In genomic region chr11:6498544-6498943, GRCh38 we compare ENCODE assay signal across 16 cellular contexts. TPM values are rescaled to one million over a fixed set of nuclear protein-coding genes. Genes with fewer than 3 reads are reported as not detected.
DNase-seq lines count a peak whose midpoint lies in the region; ATAC-seq and TF ChIP-seq lines count a peak whose summit lies in the region.
"Had no signal": no experiment of that assay in that cellular context is flagged by ENCODE, and none has a peak within 500 bp of the region (broad histone marks: within the 10 kb centered on the region; RNA-seq: fewer than 3 reads in every experiment).

No MANE protein-coding gene starts in this region.

- 95 to 98% methylated on average over 5 of the region's 5 CpGs for WGBS in GM23248 (ENCODE audit: low coverage in 1 of 2, low lambda C conversion rate in 2 of 2, missing lambda C conversion rate in 2 of 2), 2 experiments
- 92 to 95% methylated on average over 5 of the region's 5 CpGs for WGBS in sigmoid colon, 2 donors

- no peak for TF ChIP-seq EP300 in sigmoid colon (IDR thresholded peaks at IDR 0.05)

- H3K9me3 Mint-ChIP-seq in brain (no peaks in the 10 kb centered on the region), nephron progenitor cell (no peaks in the 10 kb centered on the region)
- H3K9me3 Mint-ChIP-seq in activated T-helper 2 cell treated with anti-CD3 and anti-CD28 coated beads, Interferon-gamma antibody, Interleukin-2, Interleukin-4, amounts not matched to agents 10 μg/mL and 5 μg/mL and 100 μg/mL, durations not matched to agents 14 hours and 24 hours and 36 hours = no peaks in the 10 kb centered on the region
- H3K9me3 Mint-ChIP-seq: CD8-positive, alpha-beta T cell; H9 had no signal

- H3K79me2 ChIP-seq in GM23248 (ENCODE audit: insufficient read depth) = no peaks in the 10 kb centered on the region

- H3K36me3 ChIP-seq in GM23248 (ENCODE audit: low read depth) (no peaks in the 10 kb centered on the region), sigmoid colon (peaks cover 0 to 25% (median 0%) of the 10 kb centered on the region in 4 donors)

- intact Hi-C loops in sigmoid colon (cut with DNase I) = no loop called here
- intact Hi-C loops in activated T-helper 2 cell treated with anti-CD3 and anti-CD28 coated beads, Interferon-gamma antibody, Interleukin-2, Interleukin-4, amounts not matched to agents 10 μg/mL and 5 μg/mL and 100 μg/mL, durations not matched to agents 14 hours and 24 hours and 36 hours (cut with micrococcal nuclease) = no loop called here

- TF ChIP-seq POLR2A in sigmoid colon (IDR thresholded peaks at IDR 0.05) = no peak

- H3K36me3 Mint-ChIP-seq in brain = peaks cover 20% of the 10 kb centered on the region
- peaks cover 27% of the 10 kb centered on the region for H3K36me3 Mint-ChIP-seq in nephron progenitor cell (ENCODE audit: low read depth)
- H3K36me3 Mint-ChIP-seq in activated T-helper 2 cell treated with anti-CD3 and anti-CD28 coated beads, Interferon-gamma antibody, Interleukin-2, Interleukin-4, amounts not matched to agents 10 μg/mL and 5 μg/mL and 100 μg/mL, durations not matched to agents 14 hours and 24 hours and 36 hours (ENCODE audit: low read depth) = peaks cover 50% of the 10 kb centered on the region

- no peaks in the 10 kb centered on the region for H3K9me2 ChIP-seq in GM23248 (ENCODE audit: insufficient read depth)

- H3K27me3 Mint-ChIP-seq in brain (no peaks in the 10 kb centered on the region), nephron progenitor cell (ENCODE audit: low read depth, poor library complexity) (no peaks in the 10 kb centered on the region)
- no peaks in the 10 kb centered on the region for H3K27me3 Mint-ChIP-seq in activated T-helper 2 cell treated with anti-CD3 and anti-CD28 coated beads, Interferon-gamma antibody, Interleukin-2, Interleukin-4, amounts not matched to agents 10 μg/mL and 5 μg/mL and 100 μg/mL, durations not matched to agents 14 hours and 24 hours and 36 hours (ENCODE audit: low read depth)
- H3K27me3 Mint-ChIP-seq: B cell had no signal

- in situ Hi-C loops in GM23248 (cut with MboI) = no loop called here

- no peaks in the 10 kb centered on the region for H3K27me3 ChIP-seq in GM23248 (replicated peaks; ENCODE audit: insufficient read depth)
- H3K27me3 ChIP-seq in sigmoid colon = no peaks in the 10 kb centered on the region
- H3K27me3 ChIP-seq: BLaER1 treated with 17β-estradiol and CSF1 and Interleukin-3, amounts not matched to agents 10 nM and 100 nM had no signal

- no peak overlapping the region for H3K4me3 Mint-ChIP-seq in brain
- no peak overlapping the region for H3K4me3 Mint-ChIP-seq in nephron progenitor cell
- no peak overlapping the region for H3K4me3 Mint-ChIP-seq in activated T-helper 2 cell treated with anti-CD3 and anti-CD28 coated beads, Interferon-gamma antibody, Interleukin-2, Interleukin-4, amounts not matched to agents 10 μg/mL and 5 μg/mL and 100 μg/mL, durations not matched to agents 14 hours and 24 hours and 36 hours (ENCODE audit: low read depth)
- H3K4me3 Mint-ChIP-seq: B cell; CD8-positive, alpha-beta T cell; H9 had no signal

- TF ChIP-seq CTCF in brain (conservative IDR thresholded peaks at IDR 0.05) (no peak), nephron progenitor cell (IDR thresholded peaks at IDR 0.05) (no peak), sigmoid colon (IDR thresholded peaks at IDR 0.05) (no peak)

- H3K27ac ChIP-seq in GM23248 (peak overlapping the region; percentile 23; the same call in 1 of the 2 replicates), sigmoid colon (peak overlapping the region in 3 of 4 donors; percentile 71 to 76 (median 76))
- H3K27ac ChIP-seq: BLaER1 treated with 17β-estradiol and CSF1 and Interleukin-3, amounts not matched to agents 10 nM and 100 nM had no signal

- ATAC-seq in HG03175 (IDR thresholded peaks at IDR 0.05; ENCODE audit: unreplicated experiment) = no peak
- ATAC-seq: CD8-positive, alpha-beta T cell had no signal

- H3F3A ChIP-seq in GM23248 (ENCODE audit: insufficient read depth) = peaks cover 23% of the 10 kb centered on the region

- H3K4me1 Mint-ChIP-seq in brain = no peaks in the 10 kb centered on the region
- H3K4me1 Mint-ChIP-seq in nephron progenitor cell = peaks cover 5% of the 10 kb centered on the region
- peaks cover 3% of the 10 kb centered on the region for H3K4me1 Mint-ChIP-seq in activated T-helper 2 cell treated with anti-CD3 and anti-CD28 coated beads, Interferon-gamma antibody, Interleukin-2, Interleukin-4, amounts not matched to agents 10 μg/mL and 5 μg/mL and 100 μg/mL, durations not matched to agents 14 hours and 24 hours and 36 hours (ENCODE audit: low read depth)
- H3K4me1 Mint-ChIP-seq: B cell had no signal

- H3K4me2 ChIP-seq in GM23248 (ENCODE audit: unreplicated experiment) = no peak overlapping the region
- H3K4me2 ChIP-seq: BLaER1 treated with 17β-estradiol and CSF1 and Interleukin-3, amounts not matched to agents 10 nM and 100 nM had no signal

- H3K4me1 ChIP-seq in GM23248 (ENCODE audit: insufficient read depth) = peaks cover 18% of the 10 kb centered on the region
- H3K4me1 ChIP-seq in sigmoid colon = peaks cover 0 to 28% (median 23%) of the 10 kb centered on the region in 4 donors
- H3K4me1 ChIP-seq: BLaER1 treated with 17β-estradiol and CSF1 and Interleukin-3, amounts not matched to agents 10 nM and 100 nM had no signal

- H3K4me3 ChIP-seq in GM23248 = no peak overlapping the region
- no peak overlapping the region for H3K4me3 ChIP-seq in sigmoid colon
- H3K4me3 ChIP-seq: BLaER1 treated with 17β-estradiol and CSF1 and Interleukin-3, amounts not matched to agents 10 nM and 100 nM had no signal

- H4K20me1 ChIP-seq in GM23248 (ENCODE audit: insufficient read depth) = no peaks in the 10 kb centered on the region

- no peak overlapping the region for H2AFZ ChIP-seq in GM23248

- H3K9me3 ChIP-seq in GM23248 (ENCODE audit: low read depth) (no peaks in the 10 kb centered on the region), sigmoid colon (no peaks in the 10 kb centered on the region)
- H3K9me3 ChIP-seq: BLaER1 treated with 17β-estradiol and CSF1 and Interleukin-3, amounts not matched to agents 10 nM and 100 nM had no signal

- no peak overlapping the region for H3K9ac ChIP-seq in GM23248
- H3K9ac ChIP-seq: BLaER1 treated with 17β-estradiol and CSF1 and Interleukin-3, amounts not matched to agents 10 nM and 100 nM had no signal

- H3K27ac Mint-ChIP-seq in brain (peak overlapping the region in 3 of 5 experiments; percentile 15 to 57 (median 52)), nephron progenitor cell (peak overlapping the region; percentile 70)
- H3K27ac Mint-ChIP-seq in activated T-helper 2 cell treated with anti-CD3 and anti-CD28 coated beads, Interferon-gamma antibody, Interleukin-2, Interleukin-4, amounts not matched to agents 10 μg/mL and 5 μg/mL and 100 μg/mL, durations not matched to agents 14 hours and 24 hours and 36 hours = no peak overlapping the region
- H3K27ac Mint-ChIP-seq: B cell; CD8-positive, alpha-beta T cell; H9 had no signal

- DNase-seq in GM23248 (no peak), nephron progenitor cell (no peak), sigmoid colon (no peak), anterior cingulate cortex (lab: John Stamatoyannopoulos, UW) (no peak), activated gamma-delta T cell treated with Interleukin-2 at 50 U/mL for 16 hours (no peak)
- DNase-seq in activated T-helper 2 cell treated with anti-CD3 and anti-CD28 coated beads, Interferon-gamma antibody, Interleukin-2, Interleukin-4, amounts not matched to agents 10 μg/mL and 5 μg/mL and 100 μg/mL, durations not matched to agents 14 hours and 24 hours and 36 hours (ENCODE audit: low spot score) = no peak
- DNase-seq: Calu3; CD8-positive, alpha-beta T cell; DMS79 treated with DMSO at 0.1 percent for 48 hours; GF-D8; GOT3; H9 had no signal

RNA-seq across cellular contexts. Expression of gene DNHD1, which starts 1.5 kb away (rescaled TPM):
- 2.2 and 4.6 TPM in 2 replicates for total RNA-seq in GM23248 (2014; rRNA removed; shearing (Covaris generic))
- polyA plus RNA-seq in GM23248 (2016; fragmentation: Nextera tagmentation; extraction: Ambion mirVana) (1.1 and 1.2 TPM in 2 replicates), brain (ENCODE audit: insufficient read depth, low read depth, low replicate concordance) (2.5 TPM), sigmoid colon (10 to 100 TPM in 1 of 3 donors, 1 to 10 TPM in 2; 1.4 to 11.1 (median 3.6) TPM)
- 10 to 100 TPM; 12.5 to 29.9 (median 15.7) TPM for total RNA-seq in sigmoid colon
- total RNA-seq in activated T-helper 2 cell treated with anti-CD3 and anti-CD28 coated beads, Interferon-gamma antibody, Interleukin-2, Interleukin-4, amounts not matched to agents 10 μg/mL and 5 μg/mL and 100 μg/mL, durations not matched to agents 14 hours and 24 hours and 36 hours = 27.5 and 28.8 TPM in 2 replicates

RNA-seq across cellular contexts. Expression of gene TIMM10B, which starts 17.2 kb away (rescaled TPM):
- total RNA-seq in GM23248 (2014; rRNA removed; shearing (Covaris generic)) = 31.7 and 43.8 TPM in 2 replicates
- polyA plus RNA-seq in GM23248 (2016; fragmentation: Nextera tagmentation; extraction: Ambion mirVana) (35.0 and 35.4 TPM in 2 replicates), brain (ENCODE audit: insufficient read depth, low read depth, low replicate concordance) (16.2 TPM), sigmoid colon (10 to 100 TPM; 31.2 to 37.7 (median 36.2) TPM)
- total RNA-seq in sigmoid colon = 10 to 100 TPM; 24.9 to 47.4 (median 44.2) TPM
- 42.9 and 43.0 TPM in 2 replicates for total RNA-seq in activated T-helper 2 cell treated with anti-CD3 and anti-CD28 coated beads, Interferon-gamma antibody, Interleukin-2, Interleukin-4, amounts not matched to agents 10 μg/mL and 5 μg/mL and 100 μg/mL, durations not matched to agents 14 hours and 24 hours and 36 hours

RNA-seq across cellular contexts. Expression of gene ARFIP2, which starts 17.4 kb away (rescaled TPM):
- 69.5 and 75.0 TPM in 2 replicates for total RNA-seq in GM23248 (2014; rRNA removed; shearing (Covaris generic))
- polyA plus RNA-seq in GM23248 (2016; fragmentation: Nextera tagmentation; extraction: Ambion mirVana) = 56.6 and 57.9 TPM in 2 replicates
- 45.9 TPM for polyA plus RNA-seq in brain (ENCODE audit: insufficient read depth, low read depth, low replicate concordance)
- total RNA-seq in sigmoid colon = 10 to 100 TPM; 33.9 to 37.2 (median 35.3) TPM
- polyA plus RNA-seq in sigmoid colon = 10 to 100 TPM; 55.8 to 68.0 (median 60.7) TPM
- total RNA-seq in activated T-helper 2 cell treated with anti-CD3 and anti-CD28 coated beads, Interferon-gamma antibody, Interleukin-2, Interleukin-4, amounts not matched to agents 10 μg/mL and 5 μg/mL and 100 μg/mL, durations not matched to agents 14 hours and 24 hours and 36 hours = 46.8 and 48.6 TPM in 2 replicates

RNA-seq across cellular contexts. Expression of gene TRIM3, which starts 24.8 kb away (rescaled TPM):
- 20.5 and 29.9 TPM in 2 replicates for total RNA-seq in GM23248 (2014; rRNA removed; shearing (Covaris generic))
- polyA plus RNA-seq in GM23248 (2016; fragmentation: Nextera tagmentation; extraction: Ambion mirVana) (15.2 and 17.1 TPM in 2 replicates), brain (ENCODE audit: insufficient read depth, low read depth, low replicate concordance) (16.5 TPM), sigmoid colon (10 to 100 TPM; 14.6 to 19.8 (median 17.1) TPM)
- total RNA-seq in sigmoid colon = 10 to 100 TPM; 19.8 to 27.1 (median 24.4) TPM
- total RNA-seq in activated T-helper 2 cell treated with anti-CD3 and anti-CD28 coated beads, Interferon-gamma antibody, Interleukin-2, Interleukin-4, amounts not matched to agents 10 μg/mL and 5 μg/mL and 100 μg/mL, durations not matched to agents 14 hours and 24 hours and 36 hours = 3.6 and 6.8 TPM in 2 replicates

RNA-seq across cellular contexts. Expression of gene HPX, which starts 57.8 kb away (rescaled TPM):
- total RNA-seq in GM23248 (2014; rRNA removed; shearing (Covaris generic)) = 0.22 and 1.1 TPM in 2 replicates
- polyA plus RNA-seq in GM23248 (2016; fragmentation: Nextera tagmentation; extraction: Ambion mirVana) (0.43 and 0.46 TPM in 2 replicates), brain (ENCODE audit: insufficient read depth, low read depth, low replicate concordance) (0.61 TPM), sigmoid colon (1 to 10 TPM in 1 of 3 donors, under 1 TPM in 1, not detected in 1; 0.69 to 1.8 TPM)
- total RNA-seq in sigmoid colon = 1 to 10 TPM in 1 of 4 donors, under 1 TPM in 1, not detected in 2; 0.54 to 3.0 TPM
- 0.46 and 0.50 TPM in 2 replicates for total RNA-seq in activated T-helper 2 cell treated with anti-CD3 and anti-CD28 coated beads, Interferon-gamma antibody, Interleukin-2, Interleukin-4, amounts not matched to agents 10 μg/mL and 5 μg/mL and 100 μg/mL, durations not matched to agents 14 hours and 24 hours and 36 hours
